Comparison of ENCODE assay signal across 8 cellular contexts in the genomic region with DNA sequence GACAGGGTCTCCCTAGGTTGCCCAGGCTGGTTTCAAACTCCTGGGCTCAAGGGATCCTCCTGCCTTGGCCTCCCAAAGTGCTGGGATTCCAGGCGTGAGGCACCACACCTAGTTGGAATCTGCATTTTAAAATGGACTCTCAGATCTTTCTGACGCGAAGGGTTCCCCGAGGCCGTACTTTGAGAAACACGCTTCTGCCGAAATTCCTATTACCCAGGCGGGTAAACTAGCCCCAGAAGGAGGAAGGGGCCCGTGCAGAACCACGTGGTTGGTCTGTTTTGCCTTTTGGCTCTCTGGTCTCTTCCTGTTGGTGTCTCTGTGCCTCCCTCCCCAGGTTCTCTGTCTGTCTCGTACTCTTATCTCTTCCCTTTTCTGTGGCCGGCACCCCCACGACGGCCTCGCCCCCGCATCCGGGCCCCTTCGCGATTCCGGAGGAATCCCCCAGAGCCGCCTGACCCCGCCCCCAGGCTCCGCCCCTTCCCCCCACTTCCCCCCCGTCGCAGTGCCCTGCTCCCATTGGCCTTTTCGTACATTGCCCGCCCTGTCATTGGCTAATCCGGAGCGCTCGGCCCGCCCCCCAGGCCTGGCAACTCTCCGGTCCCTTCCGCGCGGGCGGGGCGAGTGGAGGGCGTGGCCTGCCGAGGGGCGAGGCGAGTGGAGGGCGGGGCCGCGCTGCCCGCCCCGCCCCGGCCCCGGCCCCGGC.
A peak's percentile ranks its signal among the peaks of the same experiment; 100 is the strongest.
DNase-seq lines count a peak whose midpoint lies in the region; ATAC-seq lines count a peak whose summit lies in the region.

A gene (plus strand): TSS at position 689 of the 703 bp plus-strand sequence. CDS start 12,354 bp downstream, outside the sequence.

- peak; percentile 75 for ATAC-seq in GM19025 (IDR thresholded peaks at IDR 0.05; ENCODE audit: low read depth, unreplicated experiment)
- ATAC-seq in HG03280 (IDR thresholded peaks at IDR 0.05; ENCODE audit: unreplicated experiment) = peak; percentile 88

- DNase-seq in AG08395 (ENCODE audit: low spot score) (peak; percentile 100), NCI-H345 (lab: John Stamatoyannopoulos, UW) (peak; percentile 97), islet precursor cell (peak; percentile 98)
- peak; percentile 99 to 100 (median 99) for DNase-seq in activated CD4-positive, CD25-positive, alpha-beta regulatory T cell (lab: John Stamatoyannopoulos, UW)
- peak; percentile 98 for DNase-seq in central memory CD4-positive, alpha-beta T cell
- peak; percentile 96 to 98 for DNase-seq in stimulated activated CD4-positive, alpha-beta T cell treated with anti-CD3 and anti-CD28 coated beads, Interleukin-12 subunit alpha, Interleukin-12 subunit beta, amount 100 ng/mL, for 24 hours (ENCODE audit: low read depth in 2 of 2)

Comparison
In these comparisons a context has a peak if more than half of its experiments do, and no peak if none do; other contexts are left out.
1. Peak in every context shown above with its lines: DNase-seq and ATAC-seq.